8 cellular contexts compared by ENCODE assay signal in the genomic region with DNA sequence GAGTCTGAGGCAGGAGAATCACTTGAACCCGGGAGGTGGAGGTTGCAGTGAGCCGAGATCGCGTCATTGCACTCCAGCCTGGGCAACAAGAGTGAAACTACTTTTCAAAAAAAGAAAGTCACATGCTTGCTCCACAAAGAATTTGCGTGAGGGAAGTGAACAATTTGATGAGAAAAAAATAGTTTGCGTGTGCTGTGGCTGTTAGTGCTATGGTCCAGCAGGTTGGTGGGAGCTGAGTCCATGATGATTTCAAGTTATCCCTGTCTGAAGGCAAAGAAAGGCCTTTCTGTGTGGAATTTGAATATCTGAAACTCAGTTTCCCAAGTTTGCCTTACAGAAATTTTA. TPM values are rescaled to one million over a fixed set of nuclear protein-coding genes. Genes with fewer than 3 reads are reported as not detected.
DNase-seq lines count a peak whose midpoint lies in the region; ATAC-seq and TF ChIP-seq lines count a peak whose summit lies in the region.

No MANE protein-coding gene starts in this region.

- ATAC-seq in left cardiac atrium (no peak), foreskin keratinocyte (no peak), upper lobe of right lung (no peak), GM18907 (IDR thresholded peaks at IDR 0.05; ENCODE audit: unreplicated experiment) (no peak)

- H3K36me3 ChIP-seq in right atrium auricular region (peaks cover 35% of the 10 kb centered on the region), upper lobe of right lung (peaks cover 23% of the 10 kb centered on the region)

- H3K27me3 ChIP-seq in right atrium auricular region (no peaks in the 10 kb centered on the region), foreskin keratinocyte (no peaks in the 10 kb centered on the region), upper lobe of right lung (no peaks in the 10 kb centered on the region)

- H3K4me1 ChIP-seq in right atrium auricular region: peaks cover 0 to 59% of the 10 kb centered on the region in 2 donors
- peaks cover 28% of the 10 kb centered on the region for H3K4me1 ChIP-seq in foreskin keratinocyte
- peaks cover 49% of the 10 kb centered on the region for H3K4me1 ChIP-seq in upper lobe of right lung

- H3K9me3 ChIP-seq in right atrium auricular region (no peaks in the 10 kb centered on the region), upper lobe of right lung (no peaks in the 10 kb centered on the region)

- H3K27ac ChIP-seq in right atrium auricular region (peak overlapping the region; percentile 88 to 92), foreskin keratinocyte (peak overlapping the region; percentile 92), upper lobe of right lung (peak overlapping the region; percentile 68)

- intact Hi-C loops in left cardiac atrium (cut with DNase I) (loop anchor here in 1 of 2 donors (10.0 kb wide), 1 partner anchor 64 kb away; no protein-coding TSS in a partner anchor), upper lobe of right lung (cut with DNase I) (no loop called here)

- H3K4me3 ChIP-seq in right atrium auricular region (no peak overlapping the region), WI38 (ENCODE audit: low read depth, low read length) (peak overlapping the region; percentile 29), upper lobe of right lung (peak overlapping the region; percentile 26)

- TF ChIP-seq CTCF in right atrium auricular region (IDR thresholded peaks at IDR 0.05) (no peak), WI38 (IDR thresholded peaks at IDR 0.05; ENCODE audit: low read depth, low read length) (no peak), foreskin keratinocyte (conservative IDR thresholded peaks at IDR 0.05) (no peak), upper lobe of right lung (IDR thresholded peaks at IDR 0.05) (no peak)

- DNase-seq in right atrium auricular region (ENCODE audit: low spot score) (no peak), left cardiac atrium (no peak), foreskin keratinocyte (no peak), upper lobe of right lung (no peak), NCI-H2196 (lab: John Stamatoyannopoulos, UW; ENCODE audit: unreplicated experiment) (no peak), HPDE6-E6E7 (ENCODE audit: extremely low spot score) (no peak)

RNA-seq across cellular contexts. Expression of gene PRCD, which starts 21.0 kb away (rescaled TPM):
- total RNA-seq in right atrium auricular region (1 to 10 TPM; 2.1 to 3.5 TPM), left cardiac atrium (1 to 10 TPM; 5.5 to 7.7 TPM), foreskin keratinocyte (0.63 and 0.88 TPM in 2 replicates), upper lobe of right lung (7.7 TPM)
- polyA plus RNA-seq in foreskin keratinocyte: 0.93 and 0.99 TPM in 2 replicates

RNA-seq across cellular contexts. Expression of gene CYGB, which starts 23.3 kb away (rescaled TPM):
- total RNA-seq in right atrium auricular region (10 to 100 TPM; 23.0 to 48.7 TPM), left cardiac atrium (10 to 100 TPM; 45.7 to 70.8 TPM), foreskin keratinocyte (10.2 and 17.8 TPM in 2 replicates), upper lobe of right lung (34.3 TPM)
- polyA plus RNA-seq in foreskin keratinocyte: 15.0 and 24.3 TPM in 2 replicates

RNA-seq across cellular contexts. Expression of gene ST6GALNAC2, which starts 24.8 kb away (rescaled TPM):
- total RNA-seq in right atrium auricular region (1 to 10 TPM; 4.5 to 6.4 TPM), left cardiac atrium (1 to 10 TPM; 5.0 to 5.1 TPM), foreskin keratinocyte (23.4 and 38.5 TPM in 2 replicates), upper lobe of right lung (24.5 TPM)
- 21.4 and 31.8 TPM in 2 replicates for polyA plus RNA-seq in foreskin keratinocyte

RNA-seq across cellular contexts. Expression of gene RHBDF2, which starts 59.6 kb away (rescaled TPM):
- 10 to 100 TPM; 13.6 to 14.8 TPM for total RNA-seq in right atrium auricular region
- 10 to 100 TPM; 16.0 to 18.9 TPM for total RNA-seq in left cardiac atrium
- total RNA-seq in foreskin keratinocyte: 38.1 and 49.0 TPM in 2 replicates
- polyA plus RNA-seq in foreskin keratinocyte: 26.4 and 33.1 TPM in 2 replicates
- total RNA-seq in upper lobe of right lung: 46.4 TPM

Comparison
In these comparisons a context has a peak if more than half of its experiments do, and no peak if none do; other contexts are left out.
1. H3K4me3 ChIP-seq: peak in WI38 (single experiment) and upper lobe of right lung (single experiment); none in right atrium auricular region (0 of 2).
2. Peak in every context shown above with its lines, with median percentiles within 50 percentile points of each other: H3K27ac ChIP-seq.